Comparison of ENCODE assay signal across 15 cellular contexts in genomic region chr4:94551616-94552564, GRCh38.
DNase-seq lines count a peak whose midpoint lies in the region; ATAC-seq, FAIRE-seq and TF ChIP-seq lines count a peak whose summit lies in the region.
"Had no signal": no experiment of that assay in that cellular context is flagged by ENCODE, and none has a peak within 500 bp of the region (broad histone marks: within the 10 kb centered on the region; RNA-seq: fewer than 3 reads in every experiment).

No MANE protein-coding gene starts in this region.

- no peaks in the 10 kb centered on the region for H3K27me3 ChIP-seq in SJSA1 (replicated peaks)
- H3K27me3 ChIP-seq: MG63 had no signal

- intact Hi-C loops in activated CD4-positive, alpha-beta T cell treated with anti-CD3 and anti-CD28 coated beads, Interleukin-2, amount 10 ng/mL, durations not matched to agents 24 days and 14 days (cut with micrococcal nuclease), result no loop called here

- peak overlapping the region; percentile 41 to 77 (median 52) for H3K27ac Mint-ChIP-seq in nephron
- H3K27ac Mint-ChIP-seq in activated CD4-positive, alpha-beta T cell treated with anti-CD3 and anti-CD28 coated beads, Interleukin-2, amount 10 ng/mL, durations not matched to agents 24 days and 14 days, result no peak overlapping the region
- H3K27ac Mint-ChIP-seq: activated CD4-positive, alpha-beta memory T cell treated with anti-CD3 and anti-CD28 coated beads, Interleukin-2, amount 10 ng/mL, durations not matched to agents 7 days and 5 days had no signal

- no peak overlapping the region for H3K4me3 Mint-ChIP-seq in nephron
- H3K4me3 Mint-ChIP-seq in activated CD4-positive, alpha-beta T cell treated with anti-CD3 and anti-CD28 coated beads, Interleukin-2, amount 10 ng/mL, durations not matched to agents 24 days and 14 days, result no peak overlapping the region
- H3K4me3 Mint-ChIP-seq: activated CD4-positive, alpha-beta memory T cell treated with anti-CD3 and anti-CD28 coated beads, Interleukin-2, amount 10 ng/mL, durations not matched to agents 7 days and 5 days had no signal

- no peak for ATAC-seq in HG03135 (IDR thresholded peaks at IDR 0.05; ENCODE audit: unreplicated experiment)

- peak overlapping the region; percentile 27 for H3K27ac ChIP-seq in SJSA1

- peaks cover 21% of the 10 kb centered on the region for H3K36me3 Mint-ChIP-seq in nephron (ENCODE audit: low read depth)
- no peaks in the 10 kb centered on the region for H3K36me3 Mint-ChIP-seq in activated CD4-positive, alpha-beta T cell treated with anti-CD3 and anti-CD28 coated beads, Interleukin-2, amount 10 ng/mL, durations not matched to agents 24 days and 14 days (ENCODE audit: low read depth)

- FAIRE-seq in D721Med (lab: Jason Lieb, UNC), result peak; percentile 35
- FAIRE-seq: GM18507 had no signal

- no peaks in the 10 kb centered on the region for H3K27me3 Mint-ChIP-seq in nephron (ENCODE audit: low read depth)
- no peaks in the 10 kb centered on the region for H3K27me3 Mint-ChIP-seq in activated CD4-positive, alpha-beta T cell treated with anti-CD3 and anti-CD28 coated beads, Interleukin-2, amount 10 ng/mL, durations not matched to agents 24 days and 14 days
- H3K27me3 Mint-ChIP-seq: activated CD4-positive, alpha-beta memory T cell treated with anti-CD3 and anti-CD28 coated beads, Interleukin-2, amount 10 ng/mL, durations not matched to agents 7 days and 5 days had no signal

- no peak overlapping the region for H3K4me3 ChIP-seq in SJSA1
- H3K4me3 ChIP-seq: MG63 had no signal

- peaks cover 40% of the 10 kb centered on the region for H3K4me1 Mint-ChIP-seq in nephron
- no peaks in the 10 kb centered on the region for H3K4me1 Mint-ChIP-seq in activated CD4-positive, alpha-beta T cell treated with anti-CD3 and anti-CD28 coated beads, Interleukin-2, amount 10 ng/mL, durations not matched to agents 24 days and 14 days

- H3K4me1 ChIP-seq in SJSA1 (replicated peaks), result peaks cover 49% of the 10 kb centered on the region

- peaks cover 21% of the 10 kb centered on the region for H3K36me3 ChIP-seq in SJSA1

- DNase-seq in D721Med (ENCODE audit: insufficient read length, low spot score) (no peak), SJSA1 (ENCODE audit: low read depth in 1 of 2, low spot score in 2 of 2) (peak in 1 of 2 experiments; percentile 46), fibroblast of gingiva (ENCODE audit: low read depth) (peak; percentile 49), DMS 273 (lab: John Stamatoyannopoulos, UW; ENCODE audit: unreplicated experiment) (no peak)
- no peak for DNase-seq in activated CD8-positive, alpha-beta memory T cell treated with anti-CD3 and anti-CD28 coated beads for 24 hours
- no peak for DNase-seq in activated CD4-positive, alpha-beta T cell treated with anti-CD3 and anti-CD28 coated beads, Interleukin-2, amount 10 ng/mL, durations not matched to agents 24 days and 14 days
- DNase-seq: activated CD4-positive, alpha-beta memory T cell treated with anti-CD3 and anti-CD28 coated beads, Interleukin-2, amount 10 ng/mL, durations not matched to agents 7 days and 5 days; amygdala; MG63; midbrain; NCI-H2029; NCI-H510A treated with DMSO at 0.1 percent for 48 hours had no signal

- H3K9me3 Mint-ChIP-seq in nephron, result peaks cover 6% of the 10 kb centered on the region
- H3K9me3 Mint-ChIP-seq in activated CD4-positive, alpha-beta T cell treated with anti-CD3 and anti-CD28 coated beads, Interleukin-2, amount 10 ng/mL, durations not matched to agents 24 days and 14 days, result peaks cover 3% of the 10 kb centered on the region
- H3K9me3 Mint-ChIP-seq: activated CD4-positive, alpha-beta memory T cell treated with anti-CD3 and anti-CD28 coated beads, Interleukin-2, amount 10 ng/mL, durations not matched to agents 7 days and 5 days had no signal

- H3K9me3 ChIP-seq in SJSA1 (replicated peaks), result no peaks in the 10 kb centered on the region
- H3K9me3 ChIP-seq: MG63 had no signal

- TF ChIP-seq CTCF in D721Med (IDR thresholded peaks at IDR 0.05; ENCODE audit: insufficient read depth, missing control alignments), result no peak
- TF ChIP-seq CTCF in nephron (IDR thresholded peaks at IDR 0.05; ENCODE audit: unreplicated experiment in 3 of 3), result no peak
